ENCODE assay signal across 18 cellular contexts in the genomic region with DNA sequence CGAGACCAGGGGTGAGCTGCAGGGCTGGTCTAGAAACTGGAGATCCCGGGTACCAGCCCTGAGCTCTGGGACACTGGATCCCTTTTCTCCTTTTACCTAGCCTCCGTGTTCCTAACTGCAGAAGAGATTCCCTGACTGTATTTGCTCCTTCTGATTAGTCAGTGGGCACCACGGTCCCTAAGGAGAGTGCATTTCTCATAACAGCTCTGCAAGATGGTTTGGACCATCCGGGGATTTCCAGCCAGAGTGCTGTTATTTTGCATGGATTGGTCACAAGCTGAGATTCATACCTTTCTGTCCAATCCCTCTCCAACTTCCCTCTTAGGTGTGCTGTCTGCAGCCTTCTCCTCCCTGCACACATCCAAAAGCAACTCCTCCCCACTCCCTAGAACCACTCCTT.
DNase-seq lines count a peak whose midpoint lies in the region; ATAC-seq, FAIRE-seq and TF ChIP-seq lines count a peak whose summit lies in the region.
"Had no signal": no experiment of that assay in that cellular context is flagged by ENCODE, and none has a peak within 500 bp of the region (broad histone marks: within the 10 kb centered on the region; RNA-seq: fewer than 3 reads in every experiment).

No MANE protein-coding gene starts in this region.

- H4K5ac ChIP-seq in IMR-90 (ENCODE audit: low read depth, low read length) = no peak overlapping the region

- TF ChIP-seq CTCF in IMR-90 (conservative IDR thresholded peaks at IDR 0.05; ENCODE audit: low read depth, low read length) (no peak), bronchial epithelial cell (IDR thresholded peaks at IDR 0.05; ENCODE audit: insufficient read depth, low read length, severe bottlenecking) (no peak), ascending aorta (IDR thresholded peaks at IDR 0.05) (no peak)

- H3K14ac ChIP-seq in IMR-90 (replicated peaks; ENCODE audit: low read depth, low read length) (no peak overlapping the region), trophoblast cell (ENCODE audit: low read length) (no peak overlapping the region)

- H3K23ac ChIP-seq in IMR-90 (ENCODE audit: low read depth, low read length) = no peak overlapping the region
- no peak overlapping the region for H3K23ac ChIP-seq in trophoblast cell (ENCODE audit: low read length)

- no peak overlapping the region for H2AK9ac ChIP-seq in IMR-90 (replicated peaks; ENCODE audit: low read depth, low read length, poor library complexity)

- H3K9me1 ChIP-seq in IMR-90 (ENCODE audit: insufficient read depth, low read length) = peaks cover 4% of the 10 kb centered on the region; the same call in 1 of the 2 replicates

- DNase-seq in Daoy (ENCODE audit: low read depth) (peak; percentile 58), IMR-90 (peak; percentile 12), bronchial epithelial cell (ENCODE audit: low read depth) (peak; percentile 4), trophoblast cell (no peak), ascending aorta (ENCODE audit: low spot score in 2 of 2) (no peak), Right ventricle myocardium superior (no peak), mucosa of gallbladder (ENCODE audit: low spot score) (no peak)
- DNase-seq: AML-193; CD4-positive, CD25-positive, alpha-beta regulatory T cell; COR-L47; KG1; NCI-H1417; NCI-H187 treated with DMSO at 0.1 percent for 48 hours; NCI-H345; NCI-H524 treated with DMSO at 0.1 percent for 48 hours; SW 1271 had no signal

- H3K9me3 ChIP-seq in IMR-90 (ENCODE audit: control insufficient read depth, insufficient read depth, low read length) (no peaks in the 10 kb centered on the region), trophoblast cell (ENCODE audit: insufficient read depth, low read depth, low read length) (peaks cover 5% of the 10 kb centered on the region), ascending aorta (no peaks in the 10 kb centered on the region)

- H4K91ac ChIP-seq in IMR-90 (ENCODE audit: insufficient read depth, low read depth, low read length) = no peak overlapping the region
- H4K91ac ChIP-seq in trophoblast cell (ENCODE audit: low read depth, low read length) = peak overlapping the region; percentile 21

- no peak overlapping the region for H2BK20ac ChIP-seq in IMR-90 (ENCODE audit: low read depth, low read length)

- no peak overlapping the region for H3K9ac ChIP-seq in IMR-90 (ENCODE audit: low read depth, low read length)
- H3K9ac ChIP-seq in trophoblast cell (ENCODE audit: low read length) = no peak overlapping the region

- POLR2A ChIA-PET in IMR-90 (lab: Charles Lee; ENCODE audit: unreplicated experiment) = interaction anchor here (0.6 kb wide), 1 partner anchor 679 kb away, joined by 3 read pairs; the partner anchor contains the start of gene EPHB4

- no peak overlapping the region for H3K56ac ChIP-seq in IMR-90 (ENCODE audit: extremely low read depth, insufficient read depth, low read length)

- H3K4ac ChIP-seq in IMR-90 (ENCODE audit: low read depth, low read length) (no peak overlapping the region), trophoblast cell (ENCODE audit: low read depth, low read length) (no peak overlapping the region)

- H4K20me1 ChIP-seq in IMR-90 (ENCODE audit: insufficient read depth, low read length) = no peaks in the 10 kb centered on the region

- no peak for TF ChIP-seq RAD21 in IMR-90 (IDR thresholded peaks at IDR 0.05; ENCODE audit: low read length)

- H3K79me1 ChIP-seq in IMR-90 (ENCODE audit: low read depth in 1 of 2, low read length in 2 of 2) (no peaks in the 10 kb centered on the region), trophoblast cell (ENCODE audit: low read length) (no peaks in the 10 kb centered on the region)

- no peak overlapping the region for H3K18ac ChIP-seq in IMR-90 (ENCODE audit: low read depth, low read length)
- no peak overlapping the region for H3K18ac ChIP-seq in trophoblast cell (ENCODE audit: low read length)

- H3K4me1 ChIP-seq in IMR-90 (ENCODE audit: control insufficient read depth, insufficient read depth, low read length) (no peaks in the 10 kb centered on the region), trophoblast cell (ENCODE audit: control insufficient read depth in 1 of 2, insufficient read depth in 2 of 2, low read length in 2 of 2) (peaks cover 0 to 6% of the 10 kb centered on the region in 2 experiments), ascending aorta (no peaks in the 10 kb centered on the region)

- H3K36me3 ChIP-seq in IMR-90 (ENCODE audit: control insufficient read depth, insufficient read depth, low read length) (no peaks in the 10 kb centered on the region), bronchial epithelial cell (ENCODE audit: control insufficient read depth, insufficient read depth, low read length) (no peaks in the 10 kb centered on the region), trophoblast cell (ENCODE audit: control insufficient read depth in 1 of 2, insufficient read depth in 2 of 2, low read length in 2 of 2) (peaks cover 4% of the 10 kb centered on the region in 2 experiments), ascending aorta (no peaks in the 10 kb centered on the region)

- no peak for FAIRE-seq in bronchial epithelial cell (lab: Jason Lieb, UNC)
- FAIRE-seq: H1, HepG2 had no signal

- H2AK5ac ChIP-seq in IMR-90 (ENCODE audit: low read depth, low read length) (no peak overlapping the region), trophoblast cell (ENCODE audit: low read length) (no peak overlapping the region)

- H3K4me2 ChIP-seq in IMR-90 (ENCODE audit: low read depth, low read length) (no peak overlapping the region), trophoblast cell (ENCODE audit: low read length) (no peak overlapping the region)

- ATAC-seq in IMR-90 (ENCODE audit: low read depth) (no peak; the same call in 1 of the 2 replicates), Right ventricle myocardium superior (ENCODE audit: poor library complexity) (no peak)

- H3K27me3 ChIP-seq in IMR-90 (ENCODE audit: control insufficient read depth, insufficient read depth, low read length) = peaks cover 34% of the 10 kb centered on the region
- H3K27me3 ChIP-seq in bronchial epithelial cell (ENCODE audit: control insufficient read depth, insufficient read depth, low read length) = no peaks in the 10 kb centered on the region
- H3K27me3 ChIP-seq in trophoblast cell (ENCODE audit: insufficient read depth, low read length) = no peaks in the 10 kb centered on the region
- no peaks in the 10 kb centered on the region for H3K27me3 ChIP-seq in ascending aorta

- H2BK120ac ChIP-seq in IMR-90 (ENCODE audit: low read depth, low read length) = no peak overlapping the region
- no peak overlapping the region for H2BK120ac ChIP-seq in trophoblast cell (ENCODE audit: insufficient read depth, low read length, poor library complexity)

- no peak overlapping the region for H2BK5ac ChIP-seq in IMR-90 (ENCODE audit: low read depth, low read length, poor library complexity, severe bottlenecking)
- no peak overlapping the region for H2BK5ac ChIP-seq in trophoblast cell (ENCODE audit: low read depth, low read length, poor library complexity)

- CTCF ChIA-PET in IMR-90 (lab: Yijun Ruan, JAX) = interaction anchor here (0.6 kb wide), 1 partner anchor 149 kb away, joined by 4 read pairs; no protein-coding TSS in a partner anchor

- H2BK15ac ChIP-seq in IMR-90 (ENCODE audit: low read depth, low read length) = no peak overlapping the region

- no peak overlapping the region for H4K8ac ChIP-seq in IMR-90 (ENCODE audit: low read depth in 2 of 2, low read length in 2 of 2)
- no peak overlapping the region for H4K8ac ChIP-seq in trophoblast cell (ENCODE audit: low read depth, low read length)

- H2AFZ ChIP-seq in IMR-90 (replicated peaks; ENCODE audit: low read length, poor library complexity) (no peak overlapping the region), trophoblast cell (ENCODE audit: insufficient read depth, low read length, poor library complexity) (no peak overlapping the region)

- no TSS peak for BruUV-seq in IMR-90 (replicated peaks; lab: Mats Ljungman, UMichigan)

- no peak overlapping the region for H4K12ac ChIP-seq in trophoblast cell (ENCODE audit: low read depth, low read length)

- H2BK12ac ChIP-seq in trophoblast cell (ENCODE audit: low read length) = peak overlapping the region; percentile 17

- H3K4me3 ChIP-seq in IMR-90 (ENCODE audit: insufficient read depth, low read depth, low read length) (no peak overlapping the region), bronchial epithelial cell (ENCODE audit: low read depth, low read length) (no peak overlapping the region), trophoblast cell (ENCODE audit: low read depth, low read length) (no peak overlapping the region), ascending aorta (no peak overlapping the region)

- intact Hi-C loops in IMR-90 (cut with micrococcal nuclease) = loop anchor here (5.0 kb wide), 1 partner anchor 144 kb away; the partner anchor contains the start of gene COL26A1
- intact Hi-C loops in ascending aorta (cut with DNase I) = no loop called here
- intact Hi-C loops in Right ventricle myocardium superior (cut with DNase I) = no loop called here

- no peak overlapping the region for H3K27ac ChIP-seq in IMR-90 (ENCODE audit: insufficient read depth, low read length)
- H3K27ac ChIP-seq in trophoblast cell (ENCODE audit: low read depth, low read length) = no peak overlapping the region
- H3K27ac ChIP-seq in ascending aorta = no peak overlapping the region

- no peak for TF ChIP-seq POLR2A in IMR-90 (IDR thresholded peaks at IDR 0.05; ENCODE audit: low read depth, low read length)

- dilution Hi-C loops in IMR-90 (cut with HindIII; ENCODE audit: low sequenced_read_pairs, unreplicated experiment) = no loop called here

- H3K79me2 ChIP-seq in trophoblast cell (ENCODE audit: control insufficient read depth, insufficient read depth, low read length, poor library complexity) = no peaks in the 10 kb centered on the region

- in situ Hi-C loops in IMR-90 (cut with MboI; ENCODE audit: low sequenced_read_pairs) = no loop called here

- WGBS in IMR-90 (ENCODE audit: extremely low coverage in 2 of 2, insufficient read length in 1 of 2), 2 experiments = 42% methylated on average over 2 of the region's 5 CpGs; no CpG with 5 or more reads in 1 of the 2 experiments
- WGBS in trophoblast cell (ENCODE audit: extremely low coverage, insufficient coverage, insufficient read length) = no CpG with 5 or more reads among the region's 5 CpGs

TF ChIP-seq in IMR-90, 13 proteins besides CTCF, POLR2A, EP300 and RAD21 (continues in another document):
- no peak for TF ChIP-seq CEBPB (IDR thresholded peaks at IDR 0.05; ENCODE audit: low read depth, low read length)
- no peak for TF ChIP-seq SMC3 (IDR thresholded peaks at IDR 0.05; ENCODE audit: low read depth, low read length)
- TF ChIP-seq, protein P1, sequence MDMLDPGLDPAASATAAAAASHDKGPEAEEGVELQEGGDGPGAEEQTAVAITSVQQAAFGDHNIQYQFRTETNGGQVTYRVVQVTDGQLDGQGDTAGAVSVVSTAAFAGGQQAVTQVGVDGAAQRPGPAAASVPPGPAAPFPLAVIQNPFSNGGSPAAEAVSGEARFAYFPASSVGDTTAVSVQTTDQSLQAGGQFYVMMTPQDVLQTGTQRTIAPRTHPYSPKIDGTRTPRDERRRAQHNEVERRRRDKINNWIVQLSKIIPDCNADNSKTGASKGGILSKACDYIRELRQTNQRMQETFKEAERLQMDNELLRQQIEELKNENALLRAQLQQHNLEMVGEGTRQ (IDR thresholded peaks at IDR 0.05; ENCODE audit: low read depth, low read length) = no peak
- no peak for TF ChIP-seq MAZ (IDR thresholded peaks at IDR 0.05; ENCODE audit: borderline replicate concordance, low read depth, low read length)
- no peak for TF ChIP-seq MXI1 (IDR thresholded peaks at IDR 0.05; ENCODE audit: borderline replicate concordance, low read depth, low read length)

Comparison
In these comparisons a context has a peak if more than half of its experiments do, and no peak if none do; other contexts are left out.
1. DNase-seq: peak in Daoy (single experiment), IMR-90 (single experiment) and bronchial epithelial cell (single experiment); none in trophoblast cell (0 of 2), ascending aorta (0 of 2), Right ventricle myocardium superior (single experiment) and mucosa of gallbladder (single experiment).